In the genomic region with DNA sequence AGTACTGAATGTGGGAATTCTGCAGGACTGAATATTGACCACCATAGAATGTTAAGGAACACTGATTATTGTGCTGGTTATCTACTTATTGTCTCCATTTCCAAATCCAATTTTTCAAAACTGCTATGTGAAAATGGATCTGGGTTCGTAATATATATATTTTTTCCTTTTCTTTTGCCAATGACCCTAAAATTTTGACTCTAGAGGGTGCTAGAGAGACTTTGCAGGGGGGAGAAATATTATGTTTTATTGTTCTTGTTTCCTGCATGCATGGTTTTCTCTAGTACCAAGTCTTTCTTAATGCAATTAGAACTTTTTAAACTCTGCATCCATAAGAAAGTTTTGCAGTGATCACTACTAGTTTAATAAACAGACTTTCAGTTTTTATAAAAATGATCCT, we compare ENCODE assay signal across 16 cellular contexts.
DNase-seq lines count a peak whose midpoint lies in the region; ATAC-seq, FAIRE-seq and TF ChIP-seq lines count a peak whose summit lies in the region.
"Had no signal": no experiment of that assay in that cellular context is flagged by ENCODE, and none has a peak within 500 bp of the region (broad histone marks: within the 10 kb centered on the region; RNA-seq: fewer than 3 reads in every experiment).

No MANE protein-coding gene starts in this region.

- no peak for TF ChIP-seq EP300 in A549 (IDR thresholded peaks at IDR 0.05)
- TF ChIP-seq EP300 in H1 (IDR thresholded peaks at IDR 0.05; ENCODE audit: borderline replicate concordance in 1 of 2, low read depth in 2 of 2, low read length in 2 of 2) = no peak

- H4K8ac ChIP-seq in H1 (ENCODE audit: extremely low read depth, insufficient read depth, low read length) = no peak overlapping the region

- no peak overlapping the region for H3K4ac ChIP-seq in H1 (replicated peaks; ENCODE audit: insufficient read length, low read depth, low read length)

- H4K20me1 ChIP-seq in OCI-LY3 (ENCODE audit: insufficient read depth, low read length) = no peaks in the 10 kb centered on the region
- no peaks in the 10 kb centered on the region for H4K20me1 ChIP-seq in H1 (replicated peaks in 1 of 2; ENCODE audit: control insufficient read depth in 1 of 2, insufficient read depth in 2 of 2, low read length in 2 of 2)

- no peak overlapping the region for H3K18ac ChIP-seq in H1 (ENCODE audit: extremely low read depth, low read length)

- H2BK12ac ChIP-seq in H1 (ENCODE audit: low read depth, low read length) = no peak overlapping the region

- no peak overlapping the region for H2AK5ac ChIP-seq in H1 (ENCODE audit: low read depth, low read length)

- H2AFZ ChIP-seq in OCI-LY3 (ENCODE audit: low read depth, low read length) (no peak overlapping the region), H1 (ENCODE audit: low read length) (no peak overlapping the region)

- TF ChIP-seq POLR2A in A549 (IDR thresholded peaks at IDR 0.05; ENCODE audit: low read length) (no peak), H1 (IDR thresholded peaks at IDR 0.05; ENCODE audit: control extremely low read depth in 1 of 2, low read depth in 2 of 2, low read length in 2 of 2) (no peak)

- POLR2A ChIA-PET in A549 (lab: Yijun Ruan, JAX) = no interaction called here
- POLR2A ChIA-PET in H1 (lab: Charles Lee; ENCODE audit: partially characterized antibody) = no interaction called here

- no peak overlapping the region for H3K4me2 ChIP-seq in A549
- H3K4me2 ChIP-seq in OCI-LY3 (ENCODE audit: low read length) = peak overlapping the region; percentile 34; the same call in 1 of the 2 replicates
- no peak overlapping the region for H3K4me2 ChIP-seq in H1 (ENCODE audit: insufficient read depth in 1 of 2, low read depth in 2 of 2, low read length in 2 of 2)

- TF ChIP-seq CTCF in A549 (IDR thresholded peaks at IDR 0.05) (peak; percentile 42; the same call in 2 of the 3 replicates), GM12865 (IDR thresholded peaks at IDR 0.05; ENCODE audit: insufficient read depth, low read depth, low read length, missing control alignments) (peak; percentile 19), OCI-LY3 (IDR thresholded peaks at IDR 0.05; ENCODE audit: low read depth, low read length) (peak; percentile 60), H1 (IDR thresholded peaks at IDR 0.05; ENCODE audit: control extremely low read depth in 1 of 3, insufficient read depth in 1 of 3, low read depth in 1 of 3, low read length in 3 of 3) (peak in 1 of 3 experiments; percentile 5; a peak in 2 of 4 replicates)

- H3K79me2 ChIP-seq in OCI-LY3 (ENCODE audit: low read length) = no peaks in the 10 kb centered on the region
- no peaks in the 10 kb centered on the region for H3K79me2 ChIP-seq in H1 (ENCODE audit: control insufficient read depth in 1 of 2, insufficient read depth in 2 of 2, low read length in 2 of 2)

- no peak overlapping the region for H3K4me3 ChIP-seq in A549
- H3K4me3 ChIP-seq in GM12865 (ENCODE audit: low read depth, low read length) = no peak overlapping the region
- H3K4me3 ChIP-seq in OCI-LY3 (ENCODE audit: low read length) = no peak overlapping the region
- H3K4me3 ChIP-seq in H1 (ENCODE audit: extremely low read depth in 1 of 4, insufficient read depth in 2 of 4, low read depth in 3 of 4, low read length in 4 of 4) = no peak overlapping the region
- H3K4me3 ChIP-seq in effector memory CD4-positive, alpha-beta T cell (ENCODE audit: insufficient read depth, low read depth, low read length, poor library complexity, severe bottlenecking) = no peak overlapping the region

- H4K91ac ChIP-seq in H1 (replicated peaks; ENCODE audit: insufficient read length, low read length) = no peak overlapping the region

- no peaks in the 10 kb centered on the region for H3K9me3 ChIP-seq in A549
- no peaks in the 10 kb centered on the region for H3K9me3 ChIP-seq in OCI-LY3 (ENCODE audit: insufficient read depth, low read length)
- peaks cover 0 to 9% of the 10 kb centered on the region in 2 experiments; a peak in 2 of 4 replicates for H3K9me3 ChIP-seq in H1 (ENCODE audit: insufficient read depth in 2 of 2, low read depth in 1 of 2, low read length in 1 of 2)
- no peaks in the 10 kb centered on the region for H3K9me3 ChIP-seq in effector memory CD4-positive, alpha-beta T cell (ENCODE audit: control insufficient read depth, low read length)

- no peak overlapping the region for H2BK15ac ChIP-seq in H1 (ENCODE audit: low read length)

- H2BK20ac ChIP-seq in H1 (ENCODE audit: low read length) = no peak overlapping the region

- H3K27ac ChIP-seq in A549 (no peak overlapping the region), OCI-LY3 (ENCODE audit: low read length) (no peak overlapping the region), H1 (ENCODE audit: low read depth, low read length) (no peak overlapping the region)
- no peak overlapping the region for H3K27ac ChIP-seq in effector memory CD4-positive, alpha-beta T cell (ENCODE audit: insufficient read depth, low read length, poor library complexity, severe bottlenecking)

- WGBS in A549 (ENCODE audit: missing lambda C conversion rate) = 33% methylated on average over 1 of the region's 1 CpG
- WGBS in H1 (ENCODE audit: extremely low coverage in 1 of 2, insufficient coverage in 1 of 2, insufficient read length in 1 of 2, insufficient replicate concordance in 2 of 2, low coverage in 1 of 2, low lambda C conversion rate in 2 of 2, missing lambda C conversion rate in 1 of 2), 2 experiments = 88% methylated on average over 1 of the region's 1 CpG; no CpG with 5 or more reads in 1 of the 2 experiments

- DNase-seq in A549 (ENCODE audit: low read depth in 1 of 2, low spot score in 1 of 2) (peak in 1 of 2 experiments; percentile 2), GM12865 (ENCODE audit: low read depth) (no peak), H1 (ENCODE audit: low read depth in 1 of 2, low spot score in 2 of 2) (no peak), kidney glomerular epithelial cell (lab: John Stamatoyannopoulos, UW) (no peak), AG08395 (ENCODE audit: low spot score) (no peak)
- DNase-seq in effector memory CD4-positive, alpha-beta T cell = no peak
- DNase-seq: activated CD8-positive, alpha-beta memory T cell treated with anti-CD3 and anti-CD28 coated beads for 24 hours; activated naive CD4-positive, alpha-beta T cell; AML-193; head of caudate nucleus; left colon; NCI-H1417 had no signal

- no peak overlapping the region for H2BK120ac ChIP-seq in H1 (replicated peaks; ENCODE audit: low read depth, low read length)

- H3K23ac ChIP-seq in H1 (ENCODE audit: insufficient read length) = no peak overlapping the region

- H3K4me1 ChIP-seq in A549 = no peaks in the 10 kb centered on the region
- no peaks in the 10 kb centered on the region for H3K4me1 ChIP-seq in OCI-LY3 (ENCODE audit: low read length)
- no peaks in the 10 kb centered on the region for H3K4me1 ChIP-seq in H1 (replicated peaks in 1 of 4; ENCODE audit: control insufficient read depth in 3 of 4, insufficient read depth in 4 of 4, low read length in 3 of 4)
- no peaks in the 10 kb centered on the region for H3K4me1 ChIP-seq in effector memory CD4-positive, alpha-beta T cell (ENCODE audit: control insufficient read depth, insufficient read depth, low read length, poor library complexity, severe bottlenecking)

- H4K5ac ChIP-seq in H1 (ENCODE audit: insufficient read length, low read depth, low read length) = no peak overlapping the region

- H3K27me3 ChIP-seq in OCI-LY3 (ENCODE audit: low read depth, low read length) = no peaks in the 10 kb centered on the region
- H3K27me3 ChIP-seq in H1 (replicated peaks in 1 of 4; ENCODE audit: control insufficient read depth in 3 of 4, extremely low read depth in 1 of 4, insufficient read depth in 3 of 4, low read length in 3 of 4) = no peaks in the 10 kb centered on the region
- H3K27me3 ChIP-seq in effector memory CD4-positive, alpha-beta T cell (replicated peaks; ENCODE audit: control insufficient read depth, insufficient read depth, low read length, poor library complexity, severe bottlenecking) = no peaks in the 10 kb centered on the region

- ATAC-seq in A549 (no peak), HG02885 (IDR thresholded peaks at IDR 0.05; ENCODE audit: poor library complexity, unreplicated experiment) (no peak)
- ATAC-seq: left colon had no signal

- H3K36me3 ChIP-seq in OCI-LY3 (replicated peaks; ENCODE audit: low read depth, low read length) (no peaks in the 10 kb centered on the region), H1 (ENCODE audit: control insufficient read depth in 2 of 4, insufficient read depth in 4 of 4, low read length in 3 of 4) (no peaks in the 10 kb centered on the region; a peak in 1 of 8 replicates)
- no peaks in the 10 kb centered on the region for H3K36me3 ChIP-seq in effector memory CD4-positive, alpha-beta T cell (ENCODE audit: control insufficient read depth, insufficient read depth, low read length)

- no peak overlapping the region for H2BK5ac ChIP-seq in H1 (ENCODE audit: low read depth, low read length)

- H3K23me2 ChIP-seq in H1 (ENCODE audit: low read depth, low read length) = no peaks in the 10 kb centered on the region

- TF ChIP-seq RAD21 in A549 (conservative IDR thresholded peaks at IDR 0.05 in 1 of 2, IDR thresholded peaks at IDR 0.05 in 1 of 2) (peak; percentile 38 to 39; a peak in 3 of 5 replicates), H1 (IDR thresholded peaks at IDR 0.05 in 1 of 2, conservative IDR thresholded peaks at IDR 0.05 in 1 of 2; ENCODE audit: low read depth in 2 of 2, low read length in 2 of 2) (peak; percentile 17 to 21; a peak in 2 of 4 replicates)

- no peak overlapping the region for H3K14ac ChIP-seq in H1 (ENCODE audit: insufficient read length)

- no peaks in the 10 kb centered on the region for H3K79me1 ChIP-seq in H1 (ENCODE audit: low read depth, low read length)

- no peak overlapping the region for H3K9ac ChIP-seq in OCI-LY3 (ENCODE audit: low read length)
- H3K9ac ChIP-seq in H1 (replicated peaks in 1 of 4; ENCODE audit: extremely low read depth in 1 of 4, low read depth in 3 of 4, low read length in 3 of 4) = no peak overlapping the region

- CTCF ChIA-PET in A549 (lab: Yijun Ruan, JAX) (interaction anchor here (1.0 kb wide), 1 partner anchor 27 kb away, joined by 3 read pairs; no protein-coding TSS in a partner anchor), H1 (lab: Charles Lee; ENCODE audit: partially characterized antibody) (interaction anchor here (0.6 to 2.4 kb wide), 7 partner anchors 12 to 295 kb away, joined by 3 to 9 read pairs (median 3); no protein-coding TSS in a partner anchor)

- FAIRE-seq in A549 (lab: Jason Lieb, UNC) (no peak), H1 (lab: Jason Lieb, UNC) (no peak)
- FAIRE-seq: GM18507, H54 had no signal

- H3K56ac ChIP-seq in H1 (replicated peaks; ENCODE audit: insufficient read length, low read depth, low read length) = no peak overlapping the region

TF ChIP-seq in A549, 52 proteins besides CTCF, POLR2A, EP300 and RAD21 (continues in another document):
- TF ChIP-seq RCOR1 (IDR thresholded peaks at IDR 0.05; ENCODE audit: low read depth, low read length) (no peak), POLR2AphosphoS2 (conservative IDR thresholded peaks at IDR 0.05; ENCODE audit: low read length) (no peak), ZFP36 (IDR thresholded peaks at IDR 0.05; ENCODE audit: borderline replicate concordance, partially characterized antibody) (no peak)

TF ChIP-seq in H1, 55 proteins besides CTCF, POLR2A, EP300 and RAD21 (continues in another document):
- no peak for TF ChIP-seq CHD2 (IDR thresholded peaks at IDR 0.05; ENCODE audit: low read length)
- TF ChIP-seq FOSL1 (IDR thresholded peaks at IDR 0.05; ENCODE audit: insufficient read depth, low read depth, low read length) = no peak
- TF ChIP-seq TEAD4 (IDR thresholded peaks at IDR 0.05; ENCODE audit: low read depth, low read length) = no peak
- no peak for TF ChIP-seq SRF (IDR thresholded peaks at IDR 0.05; ENCODE audit: low read depth, low read length)
